In genomic region chr20:13219327-13220193, GRCh38 we compare ENCODE assay signal across 8 cellular contexts. TPM values are rescaled to one million over a fixed set of nuclear protein-coding genes. Genes with fewer than 3 reads are reported as not detected.
DNase-seq lines count a peak whose midpoint lies in the region; ATAC-seq and TF ChIP-seq lines count a peak whose summit lies in the region.

No MANE protein-coding gene starts in this region.

- H3K36me3 Mint-ChIP-seq in endothelial cell (ENCODE audit: low read depth, unreplicated experiment) = no peaks in the 10 kb centered on the region
- peaks cover 0 to 4% of the 10 kb centered on the region in 2 donors for H3K36me3 Mint-ChIP-seq in naive B cell

- H3K36me3 ChIP-seq in heart left ventricle = no peaks in the 10 kb centered on the region
- no peaks in the 10 kb centered on the region for H3K36me3 ChIP-seq in upper lobe of left lung

- ATAC-seq in heart left ventricle (no peak), left ventricle myocardium superior (no peak), naive B cell (ENCODE audit: low read depth in 2 of 2) (no peak), upper lobe of left lung (ENCODE audit: low FRiP score in 2 of 2) (peak in 1 of 2 donors; percentile 69), HG03342 (IDR thresholded peaks at IDR 0.05; ENCODE audit: unreplicated experiment) (no peak)

- H3K9me3 ChIP-seq in heart left ventricle (no peaks in the 10 kb centered on the region), upper lobe of left lung (no peaks in the 10 kb centered on the region)

- H3K27ac Mint-ChIP-seq in endothelial cell (ENCODE audit: unreplicated experiment) = peak overlapping the region; percentile 80
- no peak overlapping the region for H3K27ac Mint-ChIP-seq in naive B cell

- TF ChIP-seq CTCF in heart left ventricle (IDR thresholded peaks at IDR 0.05) (no peak), endothelial cell (IDR thresholded peaks at IDR 0.05; ENCODE audit: unreplicated experiment) (no peak), upper lobe of left lung (IDR thresholded peaks at IDR 0.05) (no peak)

- H3K4me3 Mint-ChIP-seq in endothelial cell (ENCODE audit: unreplicated experiment) (peak overlapping the region; percentile 93), naive B cell (peak overlapping the region; percentile 24 to 86 (median 56))

- TF ChIP-seq POLR2A in heart left ventricle (IDR thresholded peaks at IDR 0.05) (no peak), upper lobe of left lung (IDR thresholded peaks at IDR 0.05) (no peak)

- H3K27me3 ChIP-seq in heart left ventricle = peaks cover 8 to 65% (median 41%) of the 10 kb centered on the region in 9 donors
- peaks cover 0 to 27% (median 5%) of the 10 kb centered on the region in 4 donors for H3K27me3 ChIP-seq in upper lobe of left lung

- 13 to 19% (median 16%) methylated on average over 38 of the region's 38 CpGs for WGBS in heart left ventricle, 4 donors
- WGBS in upper lobe of left lung, 2 donors = 20 to 26% methylated on average over 38 of the region's 38 CpGs

- peaks cover 0 to 28% (median 11%) of the 10 kb centered on the region in 12 donors for H3K4me1 ChIP-seq in heart left ventricle
- H3K4me1 ChIP-seq in upper lobe of left lung = peaks cover 18 to 30% (median 20%) of the 10 kb centered on the region in 4 donors

- no peaks in the 10 kb centered on the region for H3K9me3 Mint-ChIP-seq in endothelial cell (ENCODE audit: unreplicated experiment)
- peaks cover 0 to 4% (median 0%) of the 10 kb centered on the region in 7 donors for H3K9me3 Mint-ChIP-seq in naive B cell

- H3K4me3 ChIP-seq in heart left ventricle = peak overlapping the region; percentile 35 to 67 (median 58)
- H3K4me3 ChIP-seq in upper lobe of left lung = peak overlapping the region in 3 of 4 donors; percentile 60 to 70 (median 64)

- DNase-seq in heart left ventricle (peak in 3 of 5 donors; percentile 50 to 71 (median 64)), left ventricle myocardium superior (no peak), endothelial cell (ENCODE audit: low spot score) (no peak), naive B cell (no peak), upper lobe of left lung (no peak), SKM-1 treated with dmso at 0.1 percent for 144 hours (lab: John Stamatoyannopoulos, UW; ENCODE audit: unreplicated experiment) (no peak)
- no peak for DNase-seq in effector CD4-positive, alpha-beta T cell

- TF ChIP-seq EP300 in upper lobe of left lung (IDR thresholded peaks at IDR 0.05) = no peak

- H3K27me3 Mint-ChIP-seq in endothelial cell (ENCODE audit: unreplicated experiment) = peaks cover 12% of the 10 kb centered on the region
- peaks cover 67 to 73% (median 68%) of the 10 kb centered on the region in 3 donors for H3K27me3 Mint-ChIP-seq in naive B cell

- H3K27ac ChIP-seq in heart left ventricle (no peak overlapping the region), upper lobe of left lung (peak overlapping the region in 1 of 4 donors; percentile 35)

- H3K4me1 Mint-ChIP-seq in endothelial cell (ENCODE audit: unreplicated experiment) (peaks cover 20% of the 10 kb centered on the region), naive B cell (peaks cover 3 to 14% (median 12%) of the 10 kb centered on the region in 3 donors)

- intact Hi-C loops in heart left ventricle (cut with DNase I) (loop anchor here in 3 of 10 donors (5.0 kb wide), 2 partner anchors 43 to 53 kb away; no protein-coding TSS in a partner anchor), left ventricle myocardium superior (cut with micrococcal nuclease) (loop anchor here (5.0 kb wide), 1 partner anchor 43 kb away; no protein-coding TSS in a partner anchor)

RNA-seq across cellular contexts. Expression of gene ISM1, which starts 1.5 kb away (rescaled TPM):
- total RNA-seq in heart left ventricle (1 to 10 TPM in 7 of 9 donors, under 1 TPM in 2; 0.46 to 2.9 (median 1.7) TPM), left ventricle myocardium superior (1.7 TPM), endothelial cell (ENCODE audit: unreplicated experiment) (23.8 TPM), upper lobe of left lung (1 to 10 TPM in 5 of 6 donors, not detected in 1; 2.2 to 7.4 (median 2.3) TPM)
- polyA plus RNA-seq in heart left ventricle (under 1 TPM; 0.58 to 0.80 TPM), naive B cell (ENCODE audit: low read depth in 6 of 6) (not detected)

Comparison
In these comparisons a context has a peak if more than half of its experiments do, and no peak if none do; other contexts are left out.
1. DNase-seq: peak in heart left ventricle (3 of 5); none in left ventricle myocardium superior (single experiment), endothelial cell (single experiment), naive B cell (single experiment), upper lobe of left lung (0 of 2), SKM-1 treated with dmso at 0.1 percent for 144 hours (single experiment) and effector CD4-positive, alpha-beta T cell (single experiment).